Comparison of ENCODE assay signal across 8 cellular contexts in the genomic region with DNA sequence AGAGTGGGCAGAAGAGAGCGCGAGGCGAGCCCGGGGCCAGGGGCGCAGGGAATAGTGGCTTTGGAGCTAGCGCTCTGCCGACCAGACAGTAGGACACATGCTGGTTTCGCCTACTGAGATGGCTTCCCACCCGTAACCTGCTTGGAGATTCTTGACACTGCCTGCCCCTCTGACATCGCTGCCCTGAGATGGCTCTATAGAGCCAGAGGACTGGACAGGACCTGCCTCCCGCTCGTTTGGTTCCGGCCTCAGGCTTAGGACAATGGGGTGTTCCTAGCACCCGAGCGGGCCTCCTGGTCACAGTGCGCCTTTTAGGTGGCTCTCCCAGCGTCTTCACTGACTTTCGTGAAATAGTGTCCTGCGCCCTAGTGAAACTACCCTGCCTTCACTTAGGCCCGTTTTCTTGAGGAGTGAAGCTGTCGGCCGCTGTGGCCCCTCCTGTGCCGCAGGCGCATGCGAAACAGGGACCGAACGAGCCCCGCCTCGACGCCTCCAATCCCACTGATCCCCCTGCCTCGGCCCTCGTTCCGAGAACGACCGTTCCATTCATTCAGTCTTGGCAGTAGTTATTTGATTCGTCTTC. TPM values are rescaled to one million over a fixed set of nuclear protein-coding genes. Genes with fewer than 3 reads are reported as not detected.
DNase-seq lines count a peak whose midpoint lies in the region; ATAC-seq and TF ChIP-seq lines count a peak whose summit lies in the region.

No MANE protein-coding gene starts in this region.

- H3K36me3 Mint-ChIP-seq in stimulated activated naive B cell treated with anti-CD40 and anti-IgM and Interleukin-4, amounts not matched to agents 10 μg/mL and 1 μg/mL and 100 μg/mL, for 72 hours = peaks cover 16 to 19% of the 10 kb centered on the region in 2 donors

- no peaks in the 10 kb centered on the region for H3K27me3 ChIP-seq in right lobe of liver

- H3K27ac ChIP-seq in coronary artery = peak overlapping the region; percentile 47 to 91
- peak overlapping the region; percentile 26 to 66 (median 55) for H3K27ac ChIP-seq in right lobe of liver

- peak; percentile 3 to 8 (median 6) for ATAC-seq in right lobe of liver
- peak; percentile 5 to 10 for ATAC-seq in stimulated activated naive B cell treated with anti-CD40 and anti-IgM and Interleukin-4, amounts not matched to agents 10 μg/mL and 1 μg/mL and 100 μg/mL, for 72 hours (replicated peaks)

- H3K9me3 ChIP-seq in right lobe of liver = no peaks in the 10 kb centered on the region

- TF ChIP-seq CTCF in coronary artery (IDR thresholded peaks at IDR 0.05) (no peak), right lobe of liver (IDR thresholded peaks at IDR 0.05) (no peak)

- intact Hi-C loops in right lobe of liver (cut with DNase I) = no loop called here

- H3K27me3 Mint-ChIP-seq in stimulated activated naive B cell treated with anti-CD40 and anti-IgM and Interleukin-4, amounts not matched to agents 10 μg/mL and 1 μg/mL and 100 μg/mL, for 72 hours = no peaks in the 10 kb centered on the region

- H3K4me3 ChIP-seq in coronary artery (peak overlapping the region; percentile 85), right lobe of liver (peak overlapping the region; percentile 58 to 71 (median 59))

- no peaks in the 10 kb centered on the region for H3K36me3 ChIP-seq in right lobe of liver

- H3K4me3 Mint-ChIP-seq in stimulated activated naive B cell treated with anti-CD40 and anti-IgM and Interleukin-4, amounts not matched to agents 10 μg/mL and 1 μg/mL and 100 μg/mL, for 72 hours = peak overlapping the region; percentile 97 to 99

- 57% methylated on average over 10 of the region's 36 CpGs for WGBS in right lobe of liver (ENCODE audit: insufficient coverage, low coverage, low lambda C conversion rate, missing lambda C conversion rate)

- peaks cover 0 to 10% (median 0%) of the 10 kb centered on the region in 4 donors for H3K4me1 ChIP-seq in right lobe of liver

- DNase-seq in DMS 273 (lab: John Stamatoyannopoulos, UW; ENCODE audit: unreplicated experiment) = peak; percentile 51
- DNase-seq in DMS 273 treated with DMSO at 0.1 percent for 48 hours (lab: John Stamatoyannopoulos, UW) = no peak
- DNase-seq in HK-2 (ENCODE audit: unreplicated experiment) = peak; percentile 35
- DNase-seq in activated CD4-positive, CD25-positive, alpha-beta regulatory T cell treated with anti-CD3 and anti-CD28 coated beads, Interleukin-2, amount 50 U/mL, for 72 hours = peak; percentile 32
- no peak for DNase-seq in coronary artery (ENCODE audit: low spot score)
- DNase-seq in right lobe of liver = peak in 1 of 3 donors; percentile 30
- DNase-seq in stimulated activated naive B cell treated with anti-CD40 and anti-IgM and Interleukin-4, amounts not matched to agents 10 μg/mL and 1 μg/mL and 100 μg/mL, for 72 hours = peak; percentile 7
- DNase-seq in middle frontal gyrus (ENCODE audit: extremely low spot score, low spot score) = no peak

- H3K27ac Mint-ChIP-seq in stimulated activated naive B cell treated with anti-CD40 and anti-IgM and Interleukin-4, amounts not matched to agents 10 μg/mL and 1 μg/mL and 100 μg/mL, for 72 hours = peak overlapping the region; percentile 99

- no peak for TF ChIP-seq POLR2A in right lobe of liver (IDR thresholded peaks at IDR 0.05)

- H3K9me3 Mint-ChIP-seq in stimulated activated naive B cell treated with anti-CD40 and anti-IgM and Interleukin-4, amounts not matched to agents 10 μg/mL and 1 μg/mL and 100 μg/mL, for 72 hours = no peaks in the 10 kb centered on the region

- peaks cover 9 to 22% of the 10 kb centered on the region in 2 donors for H3K4me1 Mint-ChIP-seq in stimulated activated naive B cell treated with anti-CD40 and anti-IgM and Interleukin-4, amounts not matched to agents 10 μg/mL and 1 μg/mL and 100 μg/mL, for 72 hours

RNA-seq across cellular contexts. Expression of a gene that starts 0.6 kb away (rescaled TPM):
- 10 to 100 TPM in 5 of 6 experiments, 1 to 10 TPM in 1; 8.8 to 14.0 (median 12.3) TPM for total RNA-seq in right lobe of liver

Comparison
In these comparisons a context has a peak if more than half of its experiments do, and no peak if none do; other contexts are left out.
1. DNase-seq: peak in DMS 273 (single experiment), HK-2 (single experiment), activated CD4-positive, CD25-positive, alpha-beta regulatory T cell treated with anti-CD3 and anti-CD28 coated beads, Interleukin-2, amount 50 U/mL, for 72 hours (single experiment) and stimulated activated naive B cell treated with anti-CD40 and anti-IgM and Interleukin-4, amounts not matched to agents 10 μg/mL and 1 μg/mL and 100 μg/mL, for 72 hours (single experiment); none in DMS 273 treated with DMSO at 0.1 percent for 48 hours (single experiment), coronary artery (single experiment) and middle frontal gyrus (single experiment).